In genomic region chr5:126707080-126707479, GRCh38 we compare ENCODE assay signal across 33 cellular contexts.
"Had no signal": no experiment of that assay in that cellular context is flagged by ENCODE, and none has a peak within 500 bp of the region (broad histone marks: within the 10 kb centered on the region; RNA-seq: fewer than 3 reads in every experiment).

No MANE protein-coding gene starts in this region.

- H3K27ac ChIP-seq: brain microvascular endothelial cell, PC-9, WERI-Rb-1 had no signal

- H3K4me3 ChIP-seq: MG63, PC-9 had no signal

- H3K27me3 ChIP-seq: brain microvascular endothelial cell, MG63 had no signal

- H3K36me3 ChIP-seq: brain microvascular endothelial cell, MG63, WERI-Rb-1 had no signal

- DNase-seq: activated CD4-positive, alpha-beta T cell treated with anti-CD3 and anti-CD28 coated beads for 1 hour; activated CD4-positive, alpha-beta T cell treated with anti-CD3 and anti-CD28 coated beads, Interleukin-2, amount 10 ng/mL, durations not matched to agents 24 days and 14 days; activated CD4-positive, alpha-beta T cell treated with anti-CD3 and anti-CD28 coated beads, Interleukin-2, amount 50 U/mL, for 4 hours; activated CD4-positive, CD25-positive, alpha-beta regulatory T cell; activated CD8-positive, alpha-beta T cell treated with anti-CD3 and anti-CD28 coated beads for 36 hours; activated effector memory CD4-positive, alpha-beta T cell treated with anti-CD3 and anti-CD28 coated beads, Interleukin-2, amount 50 U/mL, for 16 hours; activated naive CD4-positive, alpha-beta T cell; activated naive CD4-positive, alpha-beta T cell treated with anti-CD3 and anti-CD28 coated beads, Interleukin-2, amount 50 U/mL, for 16 hours; activated naive CD8-positive, alpha-beta T cell treated with anti-CD3 and anti-CD28 coated beads for 36 hours; activated T-cell treated with anti-CD3 and anti-CD28 coated beads, Interleukin-2, amount 50 U/mL, for 1 hour; activated T-cell treated with anti-CD3 and anti-CD28 coated beads, Interleukin-2, amount 50 U/mL, for 72 hours; amniotic stem cell; aorta; brain microvascular endothelial cell; central memory CD4-positive, alpha-beta T cell; Kasumi-1; MG63; NCI-H1048; NCI-H1105 treated with DMSO at 0.1 percent for 48 hours; NCI-H1436 treated with DMSO at 0.1 percent for 48 hours; NCI-H1694 treated with DMSO at 0.1 percent for 48 hours; NCI-H2029; NCI-H345; NCI-H524 treated with DMSO at 0.1 percent for 48 hours; PC-9; Right ventricle myocardium superior; SW 1271; T-helper 1 cell; T-helper 2 cell; T-helper 9 cell; WERI-Rb-1 had no signal

- ATAC-seq: activated CD8-positive, alpha-beta T cell treated with anti-CD3 and anti-CD28 coated beads for 36 hours; activated T-cell treated with anti-CD3 and anti-CD28 coated beads, Interleukin-2, amount 50 U/mL, for 72 hours; activated T-helper 17 cell treated with anti-CD3 and anti-CD28 coated beads, Interleukin-2, amount 50 U/mL, for 72 hours had no signal

- H2AFZ ChIP-seq: PC-9 had no signal

- FAIRE-seq: RCC 7860 had no signal

- H3K4me2 ChIP-seq: PC-9 had no signal
